ENCODE assay signal across 2 cellular contexts in genomic region chr2:86912106-86912505, GRCh38. TPM values are rescaled to one million over a fixed set of nuclear protein-coding genes. Genes with fewer than 3 reads are reported as not detected.
"Had no signal": no experiment of that assay in that cellular context is flagged by ENCODE, and none has a peak within 500 bp of the region (broad histone marks: within the 10 kb centered on the region; RNA-seq: fewer than 3 reads in every experiment).

No MANE protein-coding gene starts in this region.

RNA-seq across cellular contexts. Expression of gene RGPD1, which starts 29.8 kb away (rescaled TPM):
- total RNA-seq: G401 had no signal

RNA-seq across cellular contexts. Expression of gene CD8B, which starts 50.4 kb away (rescaled TPM):
- total RNA-seq: G401 had no signal
- polyA plus RNA-seq: GM12878 had no signal
